Comparison of ENCODE assay signal across 17 cellular contexts in genomic region chr10:60869916-60870728, GRCh38.
DNase-seq lines count a peak whose midpoint lies in the region; ATAC-seq, FAIRE-seq and TF ChIP-seq lines count a peak whose summit lies in the region.
"Had no signal": no experiment of that assay in that cellular context is flagged by ENCODE, and none has a peak within 500 bp of the region (broad histone marks: within the 10 kb centered on the region; RNA-seq: fewer than 3 reads in every experiment).

No MANE protein-coding gene starts in this region.

- H3K9ac ChIP-seq in keratinocyte (ENCODE audit: control insufficient read depth, extremely low read depth, insufficient read depth, low read length), result no peak overlapping the region
- H3K9ac ChIP-seq: BLaER1 treated with 17β-estradiol and CSF1 and Interleukin-3, amounts not matched to agents 10 nM and 100 nM had no signal

- dilution Hi-C loops in keratinocyte (cut with MboI; ENCODE audit: extremely low pct_ligation_motif_present, low sequenced_read_pairs), result no loop called here

- TF ChIP-seq CTCF in AG10803 (conservative IDR thresholded peaks at IDR 0.05; ENCODE audit: low read length), result peak; percentile 21
- no peak for TF ChIP-seq CTCF in HEK293 (tag by site-specific recombination; IDR thresholded peaks at IDR 0.05)
- peak; percentile 9 for TF ChIP-seq CTCF in astrocyte of the cerebellum (IDR thresholded peaks at IDR 0.05; ENCODE audit: low read depth, low read length, missing control alignments)
- TF ChIP-seq CTCF in keratinocyte (optimal IDR thresholded peaks at IDR 0.05 in 1 of 3, IDR thresholded peaks at IDR 0.05 in 1 of 3, conservative IDR thresholded peaks at IDR 0.05 in 1 of 3; ENCODE audit: extremely low read depth in 1 of 3, insufficient read depth in 2 of 3, low read length in 3 of 3), result peak in 2 of 3 experiments; percentile 13 to 32

- no peaks in the 10 kb centered on the region for H3K27me3 ChIP-seq in keratinocyte (ENCODE audit: control insufficient read depth, extremely low read depth, insufficient read depth, low read length)
- H3K27me3 ChIP-seq: BLaER1 treated with 17β-estradiol and CSF1 and Interleukin-3, amounts not matched to agents 10 nM and 100 nM; right lobe of liver; upper lobe of left lung had no signal

- ATAC-seq in GM21390 (IDR thresholded peaks at IDR 0.05; ENCODE audit: unreplicated experiment) (no peak), GM18868 (IDR thresholded peaks at IDR 0.05; ENCODE audit: unreplicated experiment) (no peak), HG02938 (IDR thresholded peaks at IDR 0.05; ENCODE audit: unreplicated experiment) (no peak)
- ATAC-seq: lower lobe of right lung; stimulated activated effector memory CD8-positive, alpha-beta T cell treated with anti-CD3 and anti-CD28 coated beads, Interleukin-12 subunit alpha, Interleukin-12 subunit beta, amount 100 ng/mL, for 72 hours had no signal

- H3K4me2 ChIP-seq in keratinocyte (ENCODE audit: control insufficient read depth, extremely low read depth, insufficient read depth, low read depth, low read length), result no peak overlapping the region
- H3K4me2 ChIP-seq: BLaER1 treated with 17β-estradiol and CSF1 and Interleukin-3, amounts not matched to agents 10 nM and 100 nM had no signal

- no peaks in the 10 kb centered on the region for H3K4me1 ChIP-seq in HEK293 (ENCODE audit: control insufficient read depth, insufficient read depth, low read length)
- no peaks in the 10 kb centered on the region for H3K4me1 ChIP-seq in keratinocyte (ENCODE audit: control insufficient read depth, extremely low read depth, insufficient read depth, low read length)
- H3K4me1 ChIP-seq: BLaER1 treated with 17β-estradiol and CSF1 and Interleukin-3, amounts not matched to agents 10 nM and 100 nM; lower lobe of right lung; right lobe of liver; upper lobe of left lung had no signal

- no peak for FAIRE-seq in keratinocyte (lab: Jason Lieb, UNC)
- FAIRE-seq: GM19239 had no signal

- H3K79me2 ChIP-seq in keratinocyte (ENCODE audit: control insufficient read depth, insufficient read depth, low read length), result no peaks in the 10 kb centered on the region

- H4K20me1 ChIP-seq in keratinocyte (ENCODE audit: control insufficient read depth, extremely low read depth, insufficient read depth, low read length), result no peaks in the 10 kb centered on the region
- H4K20me1 ChIP-seq: BLaER1 treated with 17β-estradiol and CSF1 and Interleukin-3, amounts not matched to agents 10 nM and 100 nM had no signal

- H3K9me1 ChIP-seq in keratinocyte (ENCODE audit: control insufficient read depth, extremely low read depth, insufficient read depth, low read length), result no peaks in the 10 kb centered on the region

- POLR2A ChIA-PET in HEK293 (lab: Yijun Ruan, JAX), result no interaction called here

- H3K27ac ChIP-seq in HEK293 (ENCODE audit: extremely low read depth, low read depth, low read length) (no peak overlapping the region), keratinocyte (ENCODE audit: control insufficient read depth, insufficient read depth, low read length) (no peak overlapping the region)
- H3K27ac ChIP-seq: BLaER1 treated with 17β-estradiol and CSF1 and Interleukin-3, amounts not matched to agents 10 nM and 100 nM; lower lobe of right lung; right lobe of liver; upper lobe of left lung had no signal

- in situ Hi-C loops in astrocyte of the cerebellum (cut with HindIII; ENCODE audit: low sequenced_read_pairs), result no loop called here

- no peak overlapping the region for H3K4me3 ChIP-seq in AG10803 (ENCODE audit: low read length)
- H3K4me3 ChIP-seq in HEK293 (ENCODE audit: low read depth, low read length), result no peak overlapping the region
- no peak overlapping the region for H3K4me3 ChIP-seq in astrocyte of the cerebellum (ENCODE audit: low read depth, low read length)
- no peak overlapping the region for H3K4me3 ChIP-seq in keratinocyte (ENCODE audit: control insufficient read depth in 2 of 3, extremely low read depth in 1 of 3, insufficient read depth in 2 of 3, low read depth in 1 of 3, low read length in 3 of 3)
- H3K4me3 ChIP-seq: BLaER1 treated with 17β-estradiol and CSF1 and Interleukin-3, amounts not matched to agents 10 nM and 100 nM; lower lobe of right lung; right lobe of liver; upper lobe of left lung had no signal

- H3K9me3 ChIP-seq in HEK293 (ENCODE audit: control insufficient read depth, insufficient read depth, low read depth, low read length) (no peaks in the 10 kb centered on the region), keratinocyte (ENCODE audit: control insufficient read depth, low read depth, low read length) (no peaks in the 10 kb centered on the region)
- H3K9me3 ChIP-seq: BLaER1 treated with 17β-estradiol and CSF1 and Interleukin-3, amounts not matched to agents 10 nM and 100 nM; lower lobe of right lung; right lobe of liver; upper lobe of left lung had no signal

- DNase-seq in AG10803 (ENCODE audit: low read depth) (no peak), astrocyte of the cerebellum (ENCODE audit: low read depth) (no peak), keratinocyte (ENCODE audit: low read depth, low spot score) (no peak), NCI-H1092 treated with DMSO at 0.1 percent for 48 hours (lab: John Stamatoyannopoulos, UW) (no peak)
- DNase-seq: activated naive CD8-positive, alpha-beta T cell treated with anti-CD3 and anti-CD28 coated beads for 36 hours; lower lobe of right lung; NCI-H1930; right lobe of liver; stimulated activated CD4-positive, alpha-beta T cell treated with anti-CD3 and anti-CD28 coated beads, Interleukin-4, amount 100 ng/mL, for 4 hours; upper lobe of left lung had no signal

- H3K36me3 ChIP-seq in HEK293 (ENCODE audit: control insufficient read depth in 2 of 2, insufficient read depth in 1 of 2, low read length in 2 of 2), result no peaks in the 10 kb centered on the region
- H3K36me3 ChIP-seq in keratinocyte (ENCODE audit: control insufficient read depth in 2 of 2, extremely low read depth in 1 of 2, insufficient read depth in 2 of 2, low read length in 2 of 2), result no peaks in the 10 kb centered on the region
- H3K36me3 ChIP-seq: right lobe of liver had no signal

- no peak overlapping the region for H2AFZ ChIP-seq in keratinocyte (ENCODE audit: control insufficient read depth, low read length)

- CTCF ChIA-PET in HEK293 (lab: Yijun Ruan, JAX), result interaction anchor here (0.8 kb wide), 1 partner anchor 92 kb away, joined by 3 read pairs; no protein-coding TSS in a partner anchor

TF ChIP-seq in HEK293, 187 proteins besides CTCF, POLR2A, EP300 and RAD21:
- TF ChIP-seq HIC1 (tag by site-specific recombination; IDR thresholded peaks at IDR 0.05) (no peak), SCRT1 (tag by site-specific recombination; IDR thresholded peaks at IDR 0.05; ENCODE audit: borderline replicate concordance) (peak; percentile 69; the same call in 1 of the 2 replicates)
